1 cellular context compared by ENCODE assay signal in the genomic region with DNA sequence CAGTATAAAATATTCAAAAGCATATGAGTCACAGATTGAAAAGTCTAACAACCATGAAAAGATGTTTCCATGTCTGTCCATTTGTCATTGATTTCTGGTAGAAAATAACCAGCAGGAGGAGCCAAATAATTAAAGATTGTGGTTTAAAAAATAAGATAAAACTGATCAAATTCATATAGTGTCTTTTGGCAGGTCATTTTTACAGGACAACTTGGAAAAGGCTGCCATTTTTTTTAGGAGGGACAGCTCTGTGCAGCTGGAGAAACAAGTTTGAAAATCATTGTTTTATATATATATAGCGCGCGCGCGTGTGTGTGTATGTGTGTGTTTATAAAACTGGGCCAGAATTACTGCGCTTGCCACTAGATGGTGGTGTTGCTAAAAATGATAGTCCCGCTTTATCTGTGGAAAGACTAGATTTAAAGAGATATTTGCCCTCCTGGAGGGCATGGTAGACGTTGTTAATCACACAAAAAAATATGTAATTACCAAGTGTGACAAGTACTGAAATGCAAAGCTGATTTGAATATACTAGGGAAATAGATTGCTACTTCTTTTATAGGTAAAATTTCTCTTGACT.
TF ChIP-seq lines count a peak whose summit lies in the region.

No MANE protein-coding gene starts in this region.

TF ChIP-seq in SK-N-SH treated with all-trans-retinoic acid at 6 μM for 48 hours, 23 proteins besides CTCF, POLR2A, EP300 and RAD21 (continued from another document):
- TF ChIP-seq, protein P1, sequence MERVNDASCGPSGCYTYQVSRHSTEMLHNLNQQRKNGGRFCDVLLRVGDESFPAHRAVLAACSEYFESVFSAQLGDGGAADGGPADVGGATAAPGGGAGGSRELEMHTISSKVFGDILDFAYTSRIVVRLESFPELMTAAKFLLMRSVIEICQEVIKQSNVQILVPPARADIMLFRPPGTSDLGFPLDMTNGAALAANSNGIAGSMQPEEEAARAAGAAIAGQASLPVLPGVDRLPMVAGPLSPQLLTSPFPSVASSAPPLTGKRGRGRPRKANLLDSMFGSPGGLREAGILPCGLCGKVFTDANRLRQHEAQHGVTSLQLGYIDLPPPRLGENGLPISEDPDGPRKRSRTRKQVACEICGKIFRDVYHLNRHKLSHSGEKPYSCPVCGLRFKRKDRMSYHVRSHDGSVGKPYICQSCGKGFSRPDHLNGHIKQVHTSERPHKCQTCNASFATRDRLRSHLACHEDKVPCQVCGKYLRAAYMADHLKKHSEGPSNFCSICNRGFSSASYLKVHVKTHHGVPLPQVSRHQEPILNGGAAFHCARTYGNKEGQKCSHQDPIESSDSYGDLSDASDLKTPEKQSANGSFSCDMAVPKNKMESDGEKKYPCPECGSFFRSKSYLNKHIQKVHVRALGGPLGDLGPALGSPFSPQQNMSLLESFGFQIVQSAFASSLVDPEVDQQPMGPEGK (CRISPR knock-in tag; IDR thresholded peaks at IDR 0.05; ENCODE audit: borderline replicate concordance) = no peak
